15 cellular contexts compared by ENCODE assay signal in the genomic region with DNA sequence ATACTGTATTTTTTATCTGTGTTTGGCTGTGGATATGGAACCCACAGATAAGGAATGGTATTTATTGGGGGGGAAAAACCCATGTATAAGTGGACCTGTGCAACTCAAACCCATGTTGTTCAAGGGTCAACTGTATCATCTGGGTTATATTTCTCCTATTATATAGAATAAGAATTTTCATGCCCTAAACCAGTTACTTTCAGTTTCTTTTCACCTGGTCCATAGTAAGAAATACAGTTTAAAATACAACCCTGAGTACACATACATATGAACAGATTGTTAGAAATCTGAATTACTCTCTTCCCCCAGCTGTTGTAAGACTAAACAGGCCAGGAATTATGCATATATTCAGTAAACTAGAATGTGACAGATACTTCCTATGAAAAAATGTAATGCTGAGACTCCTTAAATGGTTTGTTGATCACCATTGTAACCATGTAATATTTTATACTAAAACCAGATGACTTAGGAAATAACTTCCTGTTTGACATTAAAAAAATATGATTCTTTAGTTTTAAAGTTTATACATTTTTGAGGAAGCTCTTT. TPM values are rescaled to one million over a fixed set of nuclear protein-coding genes. Genes with fewer than 3 reads are reported as not detected.
DNase-seq lines count a peak whose midpoint lies in the region; ATAC-seq, FAIRE-seq and TF ChIP-seq lines count a peak whose summit lies in the region.
"Had no signal": no experiment of that assay in that cellular context is flagged by ENCODE, and none has a peak within 500 bp of the region (broad histone marks: within the 10 kb centered on the region; RNA-seq: fewer than 3 reads in every experiment).

No MANE protein-coding gene starts in this region.

- ATAC-seq in activated naive CD4-positive, alpha-beta T cell treated with anti-CD3 and anti-CD28 coated beads, Interleukin-2, amount 50 U/mL, for 72 hours: no peak
- ATAC-seq in HG03378 (IDR thresholded peaks at IDR 0.05; ENCODE audit: unreplicated experiment) (peak; percentile 60), pancreas (no peak)
- ATAC-seq in effector memory CD8-positive, alpha-beta T cell (replicated peaks): peak; percentile 30
- ATAC-seq: WTC11 had no signal

- H3K4me3 ChIP-seq in pancreas (no peak overlapping the region), Caco-2 (ENCODE audit: low read depth, low read length) (no peak overlapping the region)
- H3K4me3 ChIP-seq: MG63 had no signal

- DNase-seq in activated naive CD4-positive, alpha-beta T cell treated with anti-CD3 and anti-CD28 coated beads, Interleukin-2, amount 50 U/mL, for 72 hours (ENCODE audit: low spot score in 2 of 2): no peak
- DNase-seq in effector memory CD8-positive, alpha-beta T cell: no peak
- DNase-seq in pancreas (no peak), NCI-H1092 (lab: John Stamatoyannopoulos, UW) (no peak), iPS-NIHi11 (ENCODE audit: low spot score) (no peak), Caco-2 (no peak)
- DNase-seq: central memory CD4-positive, alpha-beta T cell; foreskin fibroblast; kidney glomerular epithelial cell; MG63; NCI-H226; stimulated activated CD8-positive, alpha-beta memory T cell treated with anti-CD3 and anti-CD28 coated beads, Interleukin-4, amount 100 ng/mL, for 48 hours had no signal

- CTCF ChIA-PET in Caco-2 (lab: Charles Lee): no interaction called here

- H3K27me3 ChIP-seq in pancreas (no peaks in the 10 kb centered on the region), Caco-2 (replicated peaks; ENCODE audit: control insufficient read depth, insufficient read depth, low read length) (no peaks in the 10 kb centered on the region)
- H3K27me3 ChIP-seq: MG63 had no signal

- no peak overlapping the region for H3K27ac Mint-ChIP-seq in activated naive CD4-positive, alpha-beta T cell treated with anti-CD3 and anti-CD28 coated beads, Interleukin-2, amount 50 U/mL, for 24 hours
- H3K27ac Mint-ChIP-seq in activated naive CD4-positive, alpha-beta T cell treated with anti-CD3 and anti-CD28 coated beads, Interleukin-2, amount 50 U/mL, for 72 hours: no peak overlapping the region
- peak overlapping the region; percentile 65 to 91 for H3K27ac Mint-ChIP-seq in effector memory CD8-positive, alpha-beta T cell
- H3K27ac Mint-ChIP-seq in Caco-2 (ENCODE audit: unreplicated experiment): no peak overlapping the region

- BruUV-seq in Caco-2 (replicated peaks; lab: Mats Ljungman, UMichigan): no TSS peak

- H3K27me3 Mint-ChIP-seq in activated naive CD4-positive, alpha-beta T cell treated with anti-CD3 and anti-CD28 coated beads, Interleukin-2, amount 50 U/mL, for 24 hours: no peaks in the 10 kb centered on the region
- no peaks in the 10 kb centered on the region for H3K27me3 Mint-ChIP-seq in effector memory CD8-positive, alpha-beta T cell
- no peaks in the 10 kb centered on the region for H3K27me3 Mint-ChIP-seq in Caco-2 (ENCODE audit: insufficient read depth, unreplicated experiment)

- H3K27ac ChIP-seq in pancreas: no peak overlapping the region

- H3K4me3 Mint-ChIP-seq in activated naive CD4-positive, alpha-beta T cell treated with anti-CD3 and anti-CD28 coated beads, Interleukin-2, amount 50 U/mL, for 24 hours: peak overlapping the region; percentile 49
- H3K4me3 Mint-ChIP-seq in effector memory CD8-positive, alpha-beta T cell: peak overlapping the region; percentile 81 to 90
- H3K4me3 Mint-ChIP-seq in Caco-2 (ENCODE audit: unreplicated experiment): no peak overlapping the region
- H3K4me3 Mint-ChIP-seq: WTC11 had no signal

- H3K4me1 ChIP-seq in pancreas: no peaks in the 10 kb centered on the region
- no peaks in the 10 kb centered on the region for H3K4me1 ChIP-seq in Caco-2

- H3K4me1 Mint-ChIP-seq in activated naive CD4-positive, alpha-beta T cell treated with anti-CD3 and anti-CD28 coated beads, Interleukin-2, amount 50 U/mL, for 24 hours: peaks cover 32% of the 10 kb centered on the region
- peaks cover 25 to 26% of the 10 kb centered on the region in 2 donors for H3K4me1 Mint-ChIP-seq in effector memory CD8-positive, alpha-beta T cell (ENCODE audit: low read depth in 2 of 2)
- no peaks in the 10 kb centered on the region for H3K4me1 Mint-ChIP-seq in Caco-2 (ENCODE audit: low read depth, unreplicated experiment)

- peak; percentile 53 for FAIRE-seq in pancreas (lab: Jason Lieb, UNC)

- H3K36me3 Mint-ChIP-seq in activated naive CD4-positive, alpha-beta T cell treated with anti-CD3 and anti-CD28 coated beads, Interleukin-2, amount 50 U/mL, for 24 hours: peaks cover 4% of the 10 kb centered on the region
- H3K36me3 Mint-ChIP-seq in activated naive CD4-positive, alpha-beta T cell treated with anti-CD3 and anti-CD28 coated beads, Interleukin-2, amount 50 U/mL, for 72 hours: peaks cover 0 to 6% of the 10 kb centered on the region in 2 donors
- H3K36me3 Mint-ChIP-seq in effector memory CD8-positive, alpha-beta T cell (ENCODE audit: insufficient read depth): peaks cover 29% of the 10 kb centered on the region
- H3K36me3 Mint-ChIP-seq in Caco-2 (ENCODE audit: insufficient read depth, unreplicated experiment): no peaks in the 10 kb centered on the region

- H3K36me3 ChIP-seq in pancreas (no peaks in the 10 kb centered on the region), Caco-2 (ENCODE audit: control insufficient read depth, insufficient read depth, low read length) (no peaks in the 10 kb centered on the region)
- H3K36me3 ChIP-seq: MG63 had no signal

- TF ChIP-seq CTCF in pancreas (IDR thresholded peaks at IDR 0.05) (no peak), Caco-2 (IDR thresholded peaks at IDR 0.05; ENCODE audit: insufficient read depth in 1 of 2, low read depth in 1 of 2, low read length in 1 of 2, severe bottlenecking in 1 of 2, unreplicated experiment in 1 of 2) (no peak)

- H3K9me3 ChIP-seq in pancreas (no peaks in the 10 kb centered on the region), Caco-2 (no peaks in the 10 kb centered on the region)
- H3K9me3 ChIP-seq: MG63 had no signal

- intact Hi-C loops in pancreas (cut with DNase I) (no loop called here), Caco-2 (cut with micrococcal nuclease; ENCODE audit: unreplicated experiment) (no loop called here)

- POLR2A ChIA-PET in Caco-2 (lab: Charles Lee): no interaction called here

- H3K9me3 Mint-ChIP-seq in activated naive CD4-positive, alpha-beta T cell treated with anti-CD3 and anti-CD28 coated beads, Interleukin-2, amount 50 U/mL, for 24 hours: no peaks in the 10 kb centered on the region
- H3K9me3 Mint-ChIP-seq in activated naive CD4-positive, alpha-beta T cell treated with anti-CD3 and anti-CD28 coated beads, Interleukin-2, amount 50 U/mL, for 72 hours: no peaks in the 10 kb centered on the region
- H3K9me3 Mint-ChIP-seq in effector memory CD8-positive, alpha-beta T cell: no peaks in the 10 kb centered on the region
- H3K9me3 Mint-ChIP-seq in Caco-2 (ENCODE audit: unreplicated experiment): no peaks in the 10 kb centered on the region

RNA-seq across cellular contexts. Expression of a gene that starts 52.6 kb away (rescaled TPM):
- total RNA-seq in activated naive CD4-positive, alpha-beta T cell treated with anti-CD3 and anti-CD28 coated beads, Interleukin-2, amount 50 U/mL, for 72 hours: under 1 TPM in 1 of 2 donors, not detected in 1; 0.45 TPM
- total RNA-seq in pancreas: 1 to 10 TPM in 4 of 6 donors, under 1 TPM in 2; 0.70 to 1.5 (median 1.0) TPM
- 1 to 10 TPM in 1 of 2 donors, under 1 TPM in 1; 0.84 to 1.5 TPM for polyA plus RNA-seq in pancreas
- total RNA-seq in Caco-2 (2022): 0.18 and 0.46 TPM in 2 replicates

RNA-seq across cellular contexts. Expression of a gene that starts 52.7 kb away (rescaled TPM):
- total RNA-seq in activated naive CD4-positive, alpha-beta T cell treated with anti-CD3 and anti-CD28 coated beads, Interleukin-2, amount 50 U/mL, for 72 hours: 10 to 100 TPM; 21.8 to 62.1 TPM
- total RNA-seq in pancreas: 10 to 100 TPM; 26.6 to 35.9 (median 31.2) TPM
- 10 to 100 TPM; 13.2 to 21.7 TPM for polyA plus RNA-seq in pancreas
- 48.9 and 57.4 TPM in 2 replicates for total RNA-seq in Caco-2 (2022)

RNA-seq across cellular contexts. Expression of a gene that starts 54.5 kb away (rescaled TPM):
- 10 to 100 TPM; 20.7 to 26.8 TPM for total RNA-seq in activated naive CD4-positive, alpha-beta T cell treated with anti-CD3 and anti-CD28 coated beads, Interleukin-2, amount 50 U/mL, for 72 hours
- total RNA-seq in pancreas (1 to 10 TPM; 4.3 to 9.3 (median 7.1) TPM), Caco-2 (2022) (22.8 and 23.7 TPM in 2 replicates)
- 10 to 100 TPM; 16.4 to 23.9 TPM for polyA plus RNA-seq in pancreas

Comparison
In these comparisons a context has a peak if more than half of its experiments do, and no peak if none do; other contexts are left out.
1. H3K27ac Mint-ChIP-seq: peak in effector memory CD8-positive, alpha-beta T cell (2 of 2); none in activated naive CD4-positive, alpha-beta T cell treated with anti-CD3 and anti-CD28 coated beads, Interleukin-2, amount 50 U/mL, for 24 hours (single experiment), activated naive CD4-positive, alpha-beta T cell treated with anti-CD3 and anti-CD28 coated beads, Interleukin-2, amount 50 U/mL, for 72 hours (0 of 2) and Caco-2 (single experiment).
2. ATAC-seq: peak in HG03378 (single experiment) and effector memory CD8-positive, alpha-beta T cell (single experiment); none in activated naive CD4-positive, alpha-beta T cell treated with anti-CD3 and anti-CD28 coated beads, Interleukin-2, amount 50 U/mL, for 72 hours (0 of 2) and pancreas (0 of 4).